ENCODE assay signal across 1 cellular context in genomic region chr1:152189657-152190442, GRCh38.
A peak's percentile ranks its signal among the peaks of the same experiment; 100 is the strongest.
TF ChIP-seq lines count a peak whose summit lies in the region.

No MANE protein-coding gene starts in this region.

TF ChIP-seq in GM12878, 131 proteins besides CTCF, POLR2A, EP300 and RAD21 (continued from another document):
- TF ChIP-seq RUNX3 (IDR thresholded peaks at IDR 0.05; ENCODE audit: low read length), result peak; percentile 35; the same call in 1 of the 2 replicates
- TF ChIP-seq PBX3 (IDR thresholded peaks at IDR 0.05; ENCODE audit: insufficient replicate concordance, low read depth, low read length), result peak; percentile 31
- TF ChIP-seq POLR2AphosphoS5 (IDR thresholded peaks at IDR 0.05; ENCODE audit: low read length), result no peak
